12 cellular contexts compared by ENCODE assay signal in the genomic region with DNA sequence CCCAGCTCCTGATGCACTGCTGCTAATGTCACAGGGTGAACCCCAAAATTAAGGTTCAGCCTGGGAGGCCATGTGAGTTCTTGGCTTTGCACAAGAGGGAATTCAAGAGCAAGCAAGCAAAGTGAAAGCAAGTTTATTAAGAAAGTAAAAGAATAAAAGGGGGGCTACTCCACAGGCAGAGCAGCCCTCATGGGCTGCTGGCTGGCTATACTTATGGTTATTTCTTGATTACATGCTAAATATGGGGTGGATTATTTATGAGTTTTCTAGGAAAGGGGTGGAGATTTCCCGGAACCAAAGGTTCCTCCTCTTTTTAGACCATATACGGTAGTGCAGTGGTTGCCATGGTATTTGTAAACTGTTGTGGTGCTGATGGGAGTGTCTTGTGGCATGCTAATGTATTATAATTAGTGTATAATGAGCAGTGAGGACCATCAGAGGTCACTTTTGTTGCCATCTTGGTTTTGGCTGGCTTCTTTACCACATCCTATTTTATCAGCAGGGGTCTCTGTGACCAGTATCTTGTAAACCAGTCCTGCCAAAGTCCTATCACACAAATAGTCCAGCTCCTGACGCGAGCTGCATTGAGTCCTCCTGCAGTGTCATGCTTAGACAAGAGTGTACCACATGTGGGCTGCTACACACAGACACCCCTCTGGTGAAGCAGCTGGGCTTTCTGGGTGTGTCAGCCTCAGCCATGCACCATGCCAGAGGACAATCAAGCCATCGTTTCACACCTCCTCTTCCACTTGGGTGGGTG. TPM values are rescaled to one million over a fixed set of nuclear protein-coding genes. Genes with fewer than 3 reads are reported as not detected.
DNase-seq lines count a peak whose midpoint lies in the region; TF ChIP-seq lines count a peak whose summit lies in the region.
"Had no signal": no experiment of that assay in that cellular context is flagged by ENCODE, and none has a peak within 500 bp of the region (broad histone marks: within the 10 kb centered on the region; RNA-seq: fewer than 3 reads in every experiment).

No MANE protein-coding gene starts in this region.

- TF ChIP-seq POLR2A in sigmoid colon (IDR thresholded peaks at IDR 0.05) (no peak), thyroid gland (IDR thresholded peaks at IDR 0.05) (no peak)

- H3K9me3 ChIP-seq in SK-N-SH (no peaks in the 10 kb centered on the region), sigmoid colon (no peaks in the 10 kb centered on the region), thyroid gland (no peaks in the 10 kb centered on the region)
- H3K9me3 ChIP-seq: upper lobe of right lung had no signal

- no peaks in the 10 kb centered on the region for H4K20me1 ChIP-seq in SK-N-SH (ENCODE audit: insufficient read depth)

- CTCF ChIA-PET in SK-N-SH (lab: Yijun Ruan, JAX) = interaction anchor here (1.5 to 1.8 kb wide), 2 partner anchors 8 to 120 kb away, joined by 4 to 8 read pairs; a partner anchor contains a TSS

- H3K4me3 ChIP-seq in SK-N-SH (ENCODE audit: low read depth in 2 of 2, low read length in 1 of 2) = no peak overlapping the region; a peak in 1 of 4 replicates
- no peak overlapping the region for H3K4me3 ChIP-seq in fibroblast of mammary gland (ENCODE audit: control insufficient read depth, low read depth, low read length)
- H3K4me3 ChIP-seq in sigmoid colon = no peak overlapping the region
- no peak overlapping the region for H3K4me3 ChIP-seq in thyroid gland (replicated peaks in 1 of 3)
- H3K4me3 ChIP-seq: upper lobe of right lung had no signal

- POLR2A ChIA-PET in SK-N-SH (lab: Yijun Ruan, JAX) = no interaction called here

- peaks cover 4% of the 10 kb centered on the region for H3K36me3 Mint-ChIP-seq in activated T-helper 1 cell treated with anti-CD3 and anti-CD28 coated beads, Interleukin-12 subunit alpha, Interleukin-12 subunit beta, Interleukin-2, Interleukin-4 antibody, amounts not matched to agents 30 ng/mL and 10 ng/mL and 1 ng/mL, durations not matched to agents 14 hours and 24 hours and 36 hours (ENCODE audit: low read depth)
- H3K36me3 Mint-ChIP-seq: T-cell had no signal

- no peak for TF ChIP-seq EP300 in SK-N-SH (IDR thresholded peaks at IDR 0.05; ENCODE audit: borderline replicate concordance in 1 of 2, low read depth in 1 of 2, low read length in 1 of 2)
- no peak for TF ChIP-seq EP300 in sigmoid colon (IDR thresholded peaks at IDR 0.05)

- no peak for TF ChIP-seq RAD21 in SK-N-SH (IDR thresholded peaks at IDR 0.05; ENCODE audit: low read length)

- H3K9ac ChIP-seq in SK-N-SH = no peak overlapping the region

- H3K4me1 ChIP-seq in SK-N-SH (ENCODE audit: control insufficient read depth in 1 of 2, insufficient read depth in 2 of 2, low read depth in 1 of 2, low read length in 1 of 2) = peaks cover 0 to 3% of the 10 kb centered on the region in 2 experiments; a peak in 1 of 4 replicates
- peaks cover 0 to 30% (median 26%) of the 10 kb centered on the region in 4 donors for H3K4me1 ChIP-seq in sigmoid colon
- peaks cover 10 to 22% of the 10 kb centered on the region in 2 donors for H3K4me1 ChIP-seq in thyroid gland

- H3K4me2 ChIP-seq in SK-N-SH = peak overlapping the region; percentile 61

- peaks cover 2% of the 10 kb centered on the region for H3K27me3 Mint-ChIP-seq in activated T-helper 1 cell treated with anti-CD3 and anti-CD28 coated beads, Interleukin-12 subunit alpha, Interleukin-12 subunit beta, Interleukin-2, Interleukin-4 antibody, amounts not matched to agents 30 ng/mL and 10 ng/mL and 1 ng/mL, durations not matched to agents 14 hours and 24 hours and 36 hours (ENCODE audit: insufficient read depth)
- H3K27me3 Mint-ChIP-seq: T-cell had no signal

- H3K36me3 ChIP-seq in SK-N-SH (replicated peaks in 1 of 2; ENCODE audit: control insufficient read depth in 1 of 2, insufficient read depth in 2 of 2, low read length in 1 of 2) (peaks cover 0 to 4% of the 10 kb centered on the region in 2 experiments), sigmoid colon (no peaks in the 10 kb centered on the region), thyroid gland (no peaks in the 10 kb centered on the region)
- H3K36me3 ChIP-seq: upper lobe of right lung had no signal

- TF ChIP-seq CTCF in SK-N-SH (IDR thresholded peaks at IDR 0.05) (no peak), fibroblast of mammary gland (conservative IDR thresholded peaks at IDR 0.05; ENCODE audit: control insufficient read depth, insufficient read depth, low read depth, low read length) (no peak), sigmoid colon (IDR thresholded peaks at IDR 0.05) (no peak), thyroid gland (IDR thresholded peaks at IDR 0.05) (no peak)

- H3K9me2 ChIP-seq in SK-N-SH = no peaks in the 10 kb centered on the region

- H3K27me3 ChIP-seq in SK-N-SH (ENCODE audit: insufficient read depth) = no peaks in the 10 kb centered on the region
- H3K27me3 ChIP-seq in sigmoid colon = no peaks in the 10 kb centered on the region
- no peaks in the 10 kb centered on the region for H3K27me3 ChIP-seq in thyroid gland
- H3K27me3 ChIP-seq: upper lobe of right lung had no signal

- no peak overlapping the region for H2AFZ ChIP-seq in SK-N-SH (ENCODE audit: low read depth)

- intact Hi-C loops in sigmoid colon (cut with DNase I) = loop anchor here (2.0 kb wide), 1 partner anchor 47 kb away; a partner anchor contains a TSS
- intact Hi-C loops in activated T-helper 1 cell treated with anti-CD3 and anti-CD28 coated beads, Interleukin-12 subunit alpha, Interleukin-12 subunit beta, Interleukin-2, Interleukin-4 antibody, amounts not matched to agents 30 ng/mL and 10 ng/mL and 1 ng/mL, durations not matched to agents 14 hours and 24 hours and 36 hours (cut with micrococcal nuclease) = no loop called here
- intact Hi-C loops in thyroid gland (cut with DNase I) = no loop called here

- no peaks in the 10 kb centered on the region for H3K79me2 ChIP-seq in SK-N-SH (ENCODE audit: insufficient read depth)

- peak; percentile 69 for DNase-seq in GM04503 (ENCODE audit: low read depth)
- DNase-seq in SK-N-SH = no peak
- DNase-seq in fibroblast of mammary gland (ENCODE audit: low read depth) = peak; percentile 65
- DNase-seq in sigmoid colon = no peak
- no peak for DNase-seq in activated CD4-positive, alpha-beta T cell treated with anti-CD3 and anti-CD28 coated beads for 1 hour
- no peak for DNase-seq in NCI-H2029 treated with DMSO at 0.1 percent for 48 hours (lab: John Stamatoyannopoulos, UW)
- DNase-seq in activated T-helper 1 cell treated with anti-CD3 and anti-CD28 coated beads, Interleukin-12 subunit alpha, Interleukin-12 subunit beta, Interleukin-2, Interleukin-4 antibody, amounts not matched to agents 30 ng/mL and 10 ng/mL and 1 ng/mL, durations not matched to agents 14 hours and 24 hours and 36 hours (ENCODE audit: low spot score) = no peak
- no peak for DNase-seq in thyroid gland
- DNase-seq: activated T-cell treated with anti-CD3 and anti-CD28 coated beads, Interleukin-2, amount 50 U/mL, for 48 hours; HCEC 1CT; upper lobe of right lung had no signal

- 66% methylated on average over 5 of the region's 5 CpGs for WGBS in SK-N-SH (ENCODE audit: low lambda C conversion rate)
- 62 to 70% methylated on average over 5 of the region's 5 CpGs for WGBS in sigmoid colon, 2 donors
- WGBS in thyroid gland, 2 donors = 82 to 84% methylated on average over 5 of the region's 5 CpGs

- H3K4me1 Mint-ChIP-seq in activated T-helper 1 cell treated with anti-CD3 and anti-CD28 coated beads, Interleukin-12 subunit alpha, Interleukin-12 subunit beta, Interleukin-2, Interleukin-4 antibody, amounts not matched to agents 30 ng/mL and 10 ng/mL and 1 ng/mL, durations not matched to agents 14 hours and 24 hours and 36 hours (ENCODE audit: low read depth) = peaks cover 6% of the 10 kb centered on the region

- no peak overlapping the region for H3K27ac Mint-ChIP-seq in activated T-helper 1 cell treated with anti-CD3 and anti-CD28 coated beads, Interleukin-12 subunit alpha, Interleukin-12 subunit beta, Interleukin-2, Interleukin-4 antibody, amounts not matched to agents 30 ng/mL and 10 ng/mL and 1 ng/mL, durations not matched to agents 14 hours and 24 hours and 36 hours

- H3K4me3 Mint-ChIP-seq in activated T-helper 1 cell treated with anti-CD3 and anti-CD28 coated beads, Interleukin-12 subunit alpha, Interleukin-12 subunit beta, Interleukin-2, Interleukin-4 antibody, amounts not matched to agents 30 ng/mL and 10 ng/mL and 1 ng/mL, durations not matched to agents 14 hours and 24 hours and 36 hours = no peak overlapping the region
- H3K4me3 Mint-ChIP-seq: T-cell had no signal

- H3K9me3 Mint-ChIP-seq in activated T-helper 1 cell treated with anti-CD3 and anti-CD28 coated beads, Interleukin-12 subunit alpha, Interleukin-12 subunit beta, Interleukin-2, Interleukin-4 antibody, amounts not matched to agents 30 ng/mL and 10 ng/mL and 1 ng/mL, durations not matched to agents 14 hours and 24 hours and 36 hours = peaks cover 19% of the 10 kb centered on the region

- H3F3A ChIP-seq in SK-N-SH (replicated peaks; ENCODE audit: insufficient read depth) = no peaks in the 10 kb centered on the region

- H3K27ac ChIP-seq in SK-N-SH (ENCODE audit: low read depth in 2 of 2, low read length in 1 of 2) = no peak overlapping the region
- peak overlapping the region; percentile 42 to 73 (median 60) for H3K27ac ChIP-seq in sigmoid colon
- no peak overlapping the region for H3K27ac ChIP-seq in thyroid gland
- H3K27ac ChIP-seq: upper lobe of right lung had no signal

TF ChIP-seq in SK-N-SH, 30 proteins besides CTCF, POLR2A, EP300 and RAD21 (continues in another document):
- TF ChIP-seq NFIC (IDR thresholded peaks at IDR 0.05; ENCODE audit: borderline replicate concordance) (no peak), SMC3 (IDR thresholded peaks at IDR 0.05; ENCODE audit: low read depth, low read length) (no peak), YY1 (IDR thresholded peaks at IDR 0.05; ENCODE audit: low read depth) (no peak)
- TF ChIP-seq, protein P1, sequence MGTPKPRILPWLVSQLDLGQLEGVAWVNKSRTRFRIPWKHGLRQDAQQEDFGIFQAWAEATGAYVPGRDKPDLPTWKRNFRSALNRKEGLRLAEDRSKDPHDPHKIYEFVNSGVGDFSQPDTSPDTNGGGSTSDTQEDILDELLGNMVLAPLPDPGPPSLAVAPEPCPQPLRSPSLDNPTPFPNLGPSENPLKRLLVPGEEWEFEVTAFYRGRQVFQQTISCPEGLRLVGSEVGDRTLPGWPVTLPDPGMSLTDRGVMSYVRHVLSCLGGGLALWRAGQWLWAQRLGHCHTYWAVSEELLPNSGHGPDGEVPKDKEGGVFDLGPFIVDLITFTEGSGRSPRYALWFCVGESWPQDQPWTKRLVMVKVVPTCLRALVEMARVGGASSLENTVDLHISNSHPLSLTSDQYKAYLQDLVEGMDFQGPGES (IDR thresholded peaks at IDR 0.05; ENCODE audit: low read depth, low read length) = no peak

RNA-seq across cellular contexts. Expression of a gene that starts 46.4 kb away (rescaled TPM):
- polyA plus RNA-seq in SK-N-SH (2012; rRNA removed) = 25.3 and 31.9 TPM in 2 replicates
- polyA plus RNA-seq in SK-N-SH (2012; cell fraction: cytosol; rRNA removed) = 20.4 and 32.3 TPM in 2 replicates
- polyA plus RNA-seq in SK-N-SH (2012; cell fraction: nucleus; rRNA removed) = 48.4 and 52.0 TPM in 2 replicates
- total RNA-seq in sigmoid colon = 100 to 1,000 TPM in 1 of 4 donors, 10 to 100 TPM in 3; 21.8 to 118 (median 47.5) TPM
- polyA plus RNA-seq in sigmoid colon = 10 to 100 TPM in 1 of 3 donors, 1 to 10 TPM in 2; 3.0 to 15.0 (median 3.7) TPM
- 269 and 275 TPM in 2 replicates for total RNA-seq in activated T-helper 1 cell treated with anti-CD3 and anti-CD28 coated beads, Interleukin-12 subunit alpha, Interleukin-12 subunit beta, Interleukin-2, Interleukin-4 antibody, amounts not matched to agents 30 ng/mL and 10 ng/mL and 1 ng/mL, durations not matched to agents 14 hours and 24 hours and 36 hours
- total RNA-seq in thyroid gland = 100 to 1,000 TPM in 1 of 4 donors, 10 to 100 TPM in 3; 33.5 to 127 (median 62.3) TPM

Comparison
In these comparisons a context has a peak if more than half of its experiments do, and no peak if none do; other contexts are left out.
1. DNase-seq: peak in GM04503 (single experiment) and fibroblast of mammary gland (single experiment); none in SK-N-SH (single experiment), sigmoid colon (single experiment), activated CD4-positive, alpha-beta T cell treated with anti-CD3 and anti-CD28 coated beads for 1 hour (single experiment), NCI-H2029 treated with DMSO at 0.1 percent for 48 hours (single experiment), activated T-helper 1 cell treated with anti-CD3 and anti-CD28 coated beads, Interleukin-12 subunit alpha, Interleukin-12 subunit beta, Interleukin-2, Interleukin-4 antibody, amounts not matched to agents 30 ng/mL and 10 ng/mL and 1 ng/mL, durations not matched to agents 14 hours and 24 hours and 36 hours (single experiment) and thyroid gland (0 of 2).
2. H3K27ac ChIP-seq: peak in sigmoid colon (4 of 4); none in SK-N-SH (0 of 2) and thyroid gland (0 of 3).